ENCODE assay signal across 9 cellular contexts in the genomic region with DNA sequence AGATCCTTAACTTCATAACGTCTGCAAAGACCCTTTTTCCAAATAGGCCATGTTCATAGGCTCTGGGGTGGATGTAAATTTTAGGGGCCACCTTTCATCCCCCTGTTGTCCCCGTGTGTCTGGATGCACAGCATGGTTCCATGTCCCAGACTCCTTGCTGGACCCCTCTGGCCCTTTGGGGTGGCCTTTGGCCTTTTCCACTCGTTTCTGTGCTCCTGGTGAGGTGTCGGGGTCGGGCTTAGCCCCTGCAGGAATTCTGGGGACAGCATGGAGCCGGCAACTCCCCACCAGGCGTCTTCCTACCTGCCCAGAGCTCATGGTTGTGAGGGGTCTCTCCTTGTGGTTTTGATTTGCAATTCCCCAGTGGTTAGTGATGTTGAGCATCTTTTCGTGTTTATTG.
DNase-seq lines count a peak whose midpoint lies in the region; ATAC-seq and TF ChIP-seq lines count a peak whose summit lies in the region.
"Had no signal": no experiment of that assay in that cellular context is flagged by ENCODE, and none has a peak within 500 bp of the region (broad histone marks: within the 10 kb centered on the region; RNA-seq: fewer than 3 reads in every experiment).

No MANE protein-coding gene starts in this region.

- no peak for TF ChIP-seq POLR2A in breast epithelium (IDR thresholded peaks at IDR 0.05)

- 94 to 95% methylated on average over 8 of the region's 8 CpGs for WGBS in heart right ventricle, 2 donors

- H3K36me3 ChIP-seq in heart right ventricle (no peaks in the 10 kb centered on the region), breast epithelium (no peaks in the 10 kb centered on the region)

- H3K27ac ChIP-seq in heart right ventricle (peak overlapping the region; percentile 8 to 94 (median 86)), breast epithelium (peak overlapping the region; percentile 99 to 100)

- TF ChIP-seq CTCF in heart right ventricle (IDR thresholded peaks at IDR 0.05) = no peak
- no peak for TF ChIP-seq CTCF in breast epithelium (IDR thresholded peaks at IDR 0.05)

- intact Hi-C loops in heart right ventricle (cut with DNase I) = loop anchor here in 2 of 10 donors (10.0 kb wide), 2 partner anchors 101 to 111 kb away; no protein-coding TSS in a partner anchor
- intact Hi-C loops in left ventricle myocardium superior (cut with micrococcal nuclease) = loop anchor here (10.0 kb wide), 1 partner anchor 101 kb away; no protein-coding TSS in a partner anchor
- intact Hi-C loops in breast epithelium (cut with DNase I; ENCODE audit: low total_unique reads) = loop anchor here (10.0 kb wide), 1 partner anchor 101 kb away; no protein-coding TSS in a partner anchor

- H3K9me3 ChIP-seq in heart right ventricle (no peaks in the 10 kb centered on the region), breast epithelium (no peaks in the 10 kb centered on the region)

- H3K4me1 ChIP-seq in heart right ventricle (peaks cover 8 to 76% (median 62%) of the 10 kb centered on the region in 9 donors), breast epithelium (peaks cover 21 to 36% of the 10 kb centered on the region in 2 donors)

- no peaks in the 10 kb centered on the region for H3K27me3 ChIP-seq in heart right ventricle
- H3K27me3 ChIP-seq in breast epithelium = no peaks in the 10 kb centered on the region

- H3K4me3 ChIP-seq in heart right ventricle (peak overlapping the region in 1 of 10 donors; percentile 0), breast epithelium (peak overlapping the region in 1 of 3 donors; percentile 79)

- no peak for DNase-seq in heart right ventricle
- no peak for DNase-seq in left ventricle myocardium superior
- DNase-seq in breast epithelium (ENCODE audit: low spot score in 2 of 2) = peak; percentile 3 to 17
- peak; percentile 9 for DNase-seq in mucosa of gallbladder (ENCODE audit: low spot score)
- peak; percentile 40 for DNase-seq in ureter (ENCODE audit: low spot score)
- DNase-seq in RKO (ENCODE audit: low spot score) = no peak
- no peak for DNase-seq in AG08395 (ENCODE audit: low spot score)
- DNase-seq: glutamatergic neuron had no signal

- ATAC-seq in heart right ventricle = no peak
- ATAC-seq in left ventricle myocardium superior = no peak
- ATAC-seq in GM18870 (IDR thresholded peaks at IDR 0.05; ENCODE audit: unreplicated experiment) = no peak

Comparison
In these comparisons a context has a peak if more than half of its experiments do, and no peak if none do; other contexts are left out.
1. DNase-seq: peak in breast epithelium (2 of 2), mucosa of gallbladder (single experiment) and ureter (single experiment); none in heart right ventricle (0 of 2), left ventricle myocardium superior (single experiment), RKO (single experiment) and AG08395 (single experiment).